In genomic region chr11:131690776-131691557, GRCh38 we compare ENCODE assay signal across 1 cellular context.
TF ChIP-seq lines count a peak whose summit lies in the region.

No MANE protein-coding gene starts in this region.

TF ChIP-seq in IMR-90, 13 proteins besides CTCF, POLR2A, EP300 and RAD21 (continued from another document):
- TF ChIP-seq USF2 (IDR thresholded peaks at IDR 0.05; ENCODE audit: low read depth, low read length) (no peak), RCOR1 (IDR thresholded peaks at IDR 0.05; ENCODE audit: insufficient replicate concordance, low read length) (no peak), FOS (IDR thresholded peaks at IDR 0.05; ENCODE audit: low read depth, low read length) (no peak), NFE2L2 (IDR thresholded peaks at IDR 0.05; ENCODE audit: low read depth, low read length) (no peak)
